Comparison of ENCODE assay signal across 8 cellular contexts in genomic region chr2:152925540-152926448, GRCh38.
A peak's percentile ranks its signal among the peaks of the same experiment; 100 is the strongest.
DNase-seq lines count a peak whose midpoint lies in the region; ATAC-seq, FAIRE-seq and TF ChIP-seq lines count a peak whose summit lies in the region.

No MANE protein-coding gene starts in this region.

- H3K9me3 ChIP-seq in keratinocyte (ENCODE audit: control insufficient read depth, low read depth, low read length): no peaks in the 10 kb centered on the region

- peak; percentile 87 for ATAC-seq in GM21786 (IDR thresholded peaks at IDR 0.05; ENCODE audit: unreplicated experiment)

- no peaks in the 10 kb centered on the region for H3K79me2 ChIP-seq in keratinocyte (ENCODE audit: control insufficient read depth, insufficient read depth, low read length)

- H3K9me1 ChIP-seq in keratinocyte (ENCODE audit: control insufficient read depth, extremely low read depth, insufficient read depth, low read length): no peaks in the 10 kb centered on the region

- TF ChIP-seq CTCF in keratinocyte (optimal IDR thresholded peaks at IDR 0.05 in 1 of 3, IDR thresholded peaks at IDR 0.05 in 1 of 3, conservative IDR thresholded peaks at IDR 0.05 in 1 of 3; ENCODE audit: extremely low read depth in 1 of 3, insufficient read depth in 2 of 3, low read length in 3 of 3): peak; percentile 84 to 95 (median 90)

- H3K27me3 ChIP-seq in keratinocyte (ENCODE audit: control insufficient read depth, extremely low read depth, insufficient read depth, low read length): no peaks in the 10 kb centered on the region

- H2AFZ ChIP-seq in keratinocyte (ENCODE audit: control insufficient read depth, low read length): no peak overlapping the region

- dilution Hi-C loops in keratinocyte (cut with MboI; ENCODE audit: extremely low pct_ligation_motif_present, low sequenced_read_pairs): no loop called here

- H3K27ac ChIP-seq in keratinocyte (ENCODE audit: control insufficient read depth, insufficient read depth, low read length): no peak overlapping the region

- FAIRE-seq in keratinocyte (lab: Jason Lieb, UNC): peak; percentile 81

- no peak overlapping the region for H3K9ac ChIP-seq in keratinocyte (ENCODE audit: control insufficient read depth, extremely low read depth, insufficient read depth, low read length)

- no peak overlapping the region for H3K4me3 ChIP-seq in keratinocyte (ENCODE audit: control insufficient read depth in 2 of 3, extremely low read depth in 1 of 3, insufficient read depth in 2 of 3, low read depth in 1 of 3, low read length in 3 of 3)

- peaks cover 10% of the 10 kb centered on the region for H3K4me1 ChIP-seq in keratinocyte (ENCODE audit: control insufficient read depth, extremely low read depth, insufficient read depth, low read length)

- H4K20me1 ChIP-seq in keratinocyte (ENCODE audit: control insufficient read depth, extremely low read depth, insufficient read depth, low read length): no peaks in the 10 kb centered on the region

- peak; percentile 3 to 26 for DNase-seq in activated CD4-positive, alpha-beta T cell treated with anti-CD3 and anti-CD28 coated beads for 24 hours (ENCODE audit: low read depth in 2 of 2)
- no peak for DNase-seq in activated CD4-positive, alpha-beta T cell treated with anti-CD3 and anti-CD28 coated beads, Interleukin-2, amount 50 U/mL, for 4 hours
- DNase-seq in HuH-7 (ENCODE audit: low spot score): peak; percentile 43
- DNase-seq in OCI-M1 (lab: John Stamatoyannopoulos, UW): peak; percentile 84
- peak in 31 of 56 donors; percentile 1 to 60 (median 21) for DNase-seq in amygdala (lab: John Stamatoyannopoulos, UW)
- peak; percentile 49 for DNase-seq in keratinocyte (ENCODE audit: low read depth, low spot score)
- DNase-seq in stimulated activated CD8-positive, alpha-beta memory T cell treated with anti-CD3 and anti-CD28 coated beads, Interleukin-15, amount 100 ng/mL, for 48 hours (ENCODE audit: low read depth in 2 of 2): peak; percentile 9 to 16

- H3K4me2 ChIP-seq in keratinocyte (ENCODE audit: control insufficient read depth, extremely low read depth, insufficient read depth, low read depth, low read length): no peak overlapping the region

- no peaks in the 10 kb centered on the region for H3K36me3 ChIP-seq in keratinocyte (ENCODE audit: control insufficient read depth in 2 of 2, extremely low read depth in 1 of 2, insufficient read depth in 2 of 2, low read length in 2 of 2)

Comparison
In these comparisons a context has a peak if more than half of its experiments do, and no peak if none do; other contexts are left out.
1. DNase-seq: peak in activated CD4-positive, alpha-beta T cell treated with anti-CD3 and anti-CD28 coated beads for 24 hours (2 of 2), HuH-7 (single experiment), OCI-M1 (single experiment), amygdala (31 of 56), keratinocyte (single experiment) and stimulated activated CD8-positive, alpha-beta memory T cell treated with anti-CD3 and anti-CD28 coated beads, Interleukin-15, amount 100 ng/mL, for 48 hours (2 of 2); none in activated CD4-positive, alpha-beta T cell treated with anti-CD3 and anti-CD28 coated beads, Interleukin-2, amount 50 U/mL, for 4 hours (0 of 2).